Comparison of ENCODE assay signal across 8 cellular contexts in genomic region chr16:30813821-30814189, GRCh38. TPM values are rescaled to one million over a fixed set of nuclear protein-coding genes. Genes with fewer than 3 reads are reported as not detected.
DNase-seq lines count a peak whose midpoint lies in the region; ATAC-seq, FAIRE-seq and TF ChIP-seq lines count a peak whose summit lies in the region.

No MANE protein-coding gene starts in this region.

- H3K4me3 ChIP-seq in Caco-2 (ENCODE audit: low read depth, low read length) (peak overlapping the region; percentile 40), mononuclear cell (ENCODE audit: low read length) (peak overlapping the region; percentile 32), aorta (ENCODE audit: low read length in 2 of 2) (peak overlapping the region; percentile 6 to 32)

- H3K36me3 ChIP-seq in Caco-2 (ENCODE audit: control insufficient read depth, insufficient read depth, low read length) (no peaks in the 10 kb centered on the region), aorta (ENCODE audit: control insufficient read depth in 1 of 2, insufficient read depth in 2 of 2, low read length in 1 of 2) (no peaks in the 10 kb centered on the region)

- no peaks in the 10 kb centered on the region for H3K9me3 Mint-ChIP-seq in Caco-2 (ENCODE audit: unreplicated experiment)

- POLR2A ChIA-PET in Caco-2 (lab: Charles Lee), result interaction anchor here (1.0 to 1.6 kb wide), 4 partner anchors 8 to 66 kb away, joined by 3 to 11 read pairs (median 4); partner anchors contain the start of genes PHKG2 and ZNF629

- BruUV-seq in Caco-2 (replicated peaks; lab: Mats Ljungman, UMichigan), result TSS peak; percentile 98

- no peaks in the 10 kb centered on the region for H3K27me3 ChIP-seq in Caco-2 (replicated peaks; ENCODE audit: control insufficient read depth, insufficient read depth, low read length)
- no peaks in the 10 kb centered on the region for H3K27me3 ChIP-seq in mononuclear cell (ENCODE audit: insufficient read depth, low read length)
- H3K27me3 ChIP-seq in aorta (ENCODE audit: control insufficient read depth in 1 of 2, insufficient read depth in 2 of 2, low read length in 1 of 2), result no peaks in the 10 kb centered on the region

- 89 to 96% methylated on average over 3 of the region's 3 CpGs for WGBS in aorta, 2 donors

- TF ChIP-seq CTCF in Caco-2 (IDR thresholded peaks at IDR 0.05; ENCODE audit: insufficient read depth in 1 of 2, low read depth in 1 of 2, low read length in 1 of 2, severe bottlenecking in 1 of 2, unreplicated experiment in 1 of 2), result no peak

- no peaks in the 10 kb centered on the region for H3K4me1 Mint-ChIP-seq in Caco-2 (ENCODE audit: low read depth, unreplicated experiment)

- peaks cover 11% of the 10 kb centered on the region for H3K36me3 Mint-ChIP-seq in Caco-2 (ENCODE audit: insufficient read depth, unreplicated experiment)

- DNase-seq in Caco-2 (no peak), caudate nucleus (lab: John Stamatoyannopoulos, UW) (no peak), aorta (no peak), urothelium cell line (ENCODE audit: low spot score) (no peak)

- ATAC-seq in HG03571 (IDR thresholded peaks at IDR 0.05; ENCODE audit: unreplicated experiment) (peak; percentile 15), aorta (ENCODE audit: low FRiP score) (peak; percentile 44), GM19324 (IDR thresholded peaks at IDR 0.05; ENCODE audit: low FRiP score, unreplicated experiment) (no peak), HG03045 (IDR thresholded peaks at IDR 0.05; ENCODE audit: unreplicated experiment) (no peak)

- H3K27me3 Mint-ChIP-seq in Caco-2 (ENCODE audit: insufficient read depth, unreplicated experiment), result no peaks in the 10 kb centered on the region

- peak overlapping the region; percentile 85 for H3K27ac ChIP-seq in caudate nucleus (ENCODE audit: low read depth, low read length)
- H3K27ac ChIP-seq in aorta (ENCODE audit: low read depth in 1 of 2, low read length in 2 of 2), result peak overlapping the region in 1 of 2 donors; percentile 39

- intact Hi-C loops in Caco-2 (cut with micrococcal nuclease; ENCODE audit: unreplicated experiment), result loop anchor here (1.0 to 2.0 kb wide), 4 partner anchors 25 to 73 kb away; partner anchors contain the start of gene ZNF629
- intact Hi-C loops in aorta (cut with DNase I), result no loop called here

- no peak for FAIRE-seq in urothelium cell line (lab: Jason Lieb, UNC)

- no peaks in the 10 kb centered on the region for H3K9me3 ChIP-seq in Caco-2
- H3K9me3 ChIP-seq in mononuclear cell (ENCODE audit: low read depth, low read length), result no peaks in the 10 kb centered on the region
- H3K9me3 ChIP-seq in aorta (ENCODE audit: control insufficient read depth, low read length), result no peaks in the 10 kb centered on the region

- H3K27ac Mint-ChIP-seq in Caco-2 (ENCODE audit: unreplicated experiment), result peak overlapping the region; percentile 97

- CTCF ChIA-PET in Caco-2 (lab: Charles Lee), result interaction anchor here (0.6 to 1.6 kb wide), 12 partner anchors 8 to 128 kb away, joined by 3 to 8 read pairs (median 4); partner anchors contain the start of genes CTF1, PHKG2 and ZNF629

- 0 out of 2 replicates have a peak, but pooled peaks cover 4% of the 10 kb centered on the region for H3K4me1 ChIP-seq in Caco-2
- peaks cover 24% of the 10 kb centered on the region for H3K4me1 ChIP-seq in mononuclear cell (ENCODE audit: insufficient read depth, low read length)
- H3K4me1 ChIP-seq in aorta (ENCODE audit: control insufficient read depth in 1 of 2, insufficient read depth in 2 of 2, low read length in 2 of 2), result no peaks in the 10 kb centered on the region

- H3K4me3 Mint-ChIP-seq in Caco-2 (ENCODE audit: unreplicated experiment), result peak overlapping the region; percentile 95

RNA-seq across cellular contexts. Expression of gene ZNF629, which starts 26.8 kb away (rescaled TPM):
- 18.9 and 20.6 TPM in 2 replicates for total RNA-seq in Caco-2 (2022)
- total RNA-seq in mononuclear cell, result 3.4 TPM
- 10 to 100 TPM; 11.8 to 13.4 TPM for total RNA-seq in aorta
- 1 to 10 TPM; 2.1 to 6.7 TPM for polyA plus RNA-seq in aorta

RNA-seq across cellular contexts. Expression of gene RNF40, which starts 51.7 kb away (rescaled TPM):
- 94.0 and 97.6 TPM in 2 replicates for total RNA-seq in Caco-2 (2022)
- total RNA-seq in mononuclear cell, result 44.1 TPM
- 10 to 100 TPM; 73.9 to 90.2 TPM for total RNA-seq in aorta
- polyA plus RNA-seq in aorta, result 10 to 100 TPM; 22.7 to 59.5 TPM

RNA-seq across cellular contexts. Expression of gene CFAP119, which starts 51.9 kb away (rescaled TPM):
- total RNA-seq in Caco-2 (2022) (4.0 and 4.5 TPM in 2 replicates), mononuclear cell (2.2 TPM), aorta (1 to 10 TPM in 1 of 2 donors, under 1 TPM in 1; 0.52 to 2.7 TPM)
- 1 to 10 TPM in 1 of 2 donors, under 1 TPM in 1; 0.88 to 9.8 TPM for polyA plus RNA-seq in aorta

Comparison
In these comparisons a context has a peak if more than half of its experiments do, and no peak if none do; other contexts are left out.
1. ATAC-seq: peak in HG03571 (single experiment) and aorta (single experiment); none in GM19324 (single experiment) and HG03045 (single experiment).
2. Peak in every context shown above with its lines, with median percentiles within 50 percentile points of each other: H3K4me3 ChIP-seq.